ENCODE assay signal across 8 cellular contexts in the genomic region with DNA sequence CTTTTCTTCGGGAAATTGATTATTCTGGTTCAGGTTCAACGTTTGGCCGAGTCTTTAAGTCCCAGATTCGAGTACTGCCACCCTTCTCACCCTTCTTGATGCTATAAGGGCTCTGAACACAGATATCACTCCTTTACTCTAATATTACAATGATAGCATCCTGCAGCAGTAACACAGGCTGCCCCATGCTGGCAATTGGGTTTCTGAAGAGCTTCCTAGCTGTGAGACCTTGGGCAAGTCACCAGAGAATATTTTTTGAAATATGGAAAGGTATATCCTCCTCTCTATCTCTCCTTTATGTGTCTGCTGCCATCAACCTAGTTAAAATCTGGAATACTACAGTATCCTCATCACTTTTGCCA. TPM values are rescaled to one million over a fixed set of nuclear protein-coding genes. Genes with fewer than 3 reads are reported as not detected.
A peak's percentile ranks its signal among the peaks of the same experiment; 100 is the strongest.
DNase-seq lines count a peak whose midpoint lies in the region; ATAC-seq and TF ChIP-seq lines count a peak whose summit lies in the region.

No MANE protein-coding gene starts in this region.

- BruUV-seq in MCF 10A (replicated peaks; lab: Mats Ljungman, UMichigan) = no TSS peak

- peak overlapping the region; percentile 93 for H2AFZ ChIP-seq in parathyroid adenoma

- H3K27ac ChIP-seq in breast epithelium (no peak overlapping the region), colonic mucosa (no peak overlapping the region), parathyroid adenoma (no peak overlapping the region)

- TF ChIP-seq CTCF in breast epithelium (IDR thresholded peaks at IDR 0.05) = no peak
- no peak for TF ChIP-seq CTCF in MCF 10A (IDR thresholded peaks at IDR 0.05; ENCODE audit: unreplicated experiment)
- no peak for TF ChIP-seq CTCF in colonic mucosa (IDR thresholded peaks at IDR 0.05)
- TF ChIP-seq CTCF in parathyroid adenoma (IDR thresholded peaks at IDR 0.05) = no peak

- H3K4me3 Mint-ChIP-seq in MCF 10A (ENCODE audit: unreplicated experiment) = no peak overlapping the region

- no peaks in the 10 kb centered on the region for H3K79me2 ChIP-seq in parathyroid adenoma

- H3K4me3 ChIP-seq in breast epithelium (peak overlapping the region; percentile 57 to 74 (median 65)), colonic mucosa (peak overlapping the region; percentile 58), parathyroid adenoma (ENCODE audit: low read depth, low read length) (peak overlapping the region; percentile 57)

- CTCF ChIA-PET in MCF 10A (lab: Yijun Ruan, JAX) = no interaction called here

- H3K36me3 Mint-ChIP-seq in MCF 10A (ENCODE audit: insufficient read depth, unreplicated experiment) = no peaks in the 10 kb centered on the region

- peak overlapping the region; percentile 59 for H3K4me2 ChIP-seq in parathyroid adenoma (ENCODE audit: low read length)

- POLR2A ChIA-PET in MCF 10A (lab: Yijun Ruan, JAX) = no interaction called here

- intact Hi-C loops in breast epithelium (cut with DNase I; ENCODE audit: low total_unique reads) (no loop called here), MCF 10A (cut with micrococcal nuclease) (no loop called here), colonic mucosa (cut with DNase I) (no loop called here)

- H3K4me1 ChIP-seq in breast epithelium = no peaks in the 10 kb centered on the region
- no peaks in the 10 kb centered on the region for H3K4me1 ChIP-seq in colonic mucosa
- no peaks in the 10 kb centered on the region for H3K4me1 ChIP-seq in parathyroid adenoma

- no peaks in the 10 kb centered on the region for H3K27me3 Mint-ChIP-seq in MCF 10A (ENCODE audit: insufficient read depth, unreplicated experiment)

- ATAC-seq in HG03280 (IDR thresholded peaks at IDR 0.05; ENCODE audit: unreplicated experiment) = peak; percentile 32

- no peaks in the 10 kb centered on the region for H3K9me3 ChIP-seq in breast epithelium
- no peaks in the 10 kb centered on the region for H3K9me3 ChIP-seq in colonic mucosa
- no peaks in the 10 kb centered on the region for H3K9me3 ChIP-seq in parathyroid adenoma (ENCODE audit: control insufficient read depth, low read length)

- DNase-seq in breast epithelium (ENCODE audit: low spot score in 2 of 2) = no peak
- DNase-seq in MCF 10A (ENCODE audit: unreplicated experiment) = no peak
- DNase-seq in colonic mucosa = no peak
- DNase-seq in NK-92 treated with Interleukin-12 subunit alpha and Interleukin-12 subunit beta, amount 100 ng/mL, for 24 hours (lab: John Stamatoyannopoulos, UW) = no peak
- no peak for DNase-seq in activated CD4-positive, alpha-beta T cell treated with anti-CD3 and anti-CD28 coated beads, Interleukin-2, amount 50 U/mL, for 4 hours
- no peak for DNase-seq in COLO829 (ENCODE audit: low spot score)

- no peak overlapping the region for H3K27ac Mint-ChIP-seq in MCF 10A (ENCODE audit: low read depth, unreplicated experiment)

- no peaks in the 10 kb centered on the region for H3K36me3 ChIP-seq in breast epithelium
- H3K36me3 ChIP-seq in colonic mucosa = no peaks in the 10 kb centered on the region
- H3K36me3 ChIP-seq in parathyroid adenoma (ENCODE audit: control insufficient read depth, insufficient read depth, low read length) = no peaks in the 10 kb centered on the region

- H3K9ac ChIP-seq in colonic mucosa (ENCODE audit: low read depth in 2 of 2, low read length in 2 of 2) = peak overlapping the region in 1 of 2 donors; percentile 68
- H3K9ac ChIP-seq in parathyroid adenoma = no peak overlapping the region

- peaks cover 30% of the 10 kb centered on the region for H3K9me3 Mint-ChIP-seq in MCF 10A (ENCODE audit: unreplicated experiment)

- H3K27me3 ChIP-seq in breast epithelium (peaks cover 0 to 7% of the 10 kb centered on the region in 2 donors), colonic mucosa (no peaks in the 10 kb centered on the region), parathyroid adenoma (ENCODE audit: control insufficient read depth, insufficient read depth, low read length) (no peaks in the 10 kb centered on the region)

- no peaks in the 10 kb centered on the region for H3K4me1 Mint-ChIP-seq in MCF 10A (ENCODE audit: insufficient read depth, unreplicated experiment)

- TF ChIP-seq POLR2A in breast epithelium (IDR thresholded peaks at IDR 0.05) = no peak

RNA-seq across cellular contexts. Expression of gene MTMR8, which starts 0.3 kb away (rescaled TPM):
- 1 to 10 TPM in 2 of 3 donors, under 1 TPM in 1; 0.96 to 3.6 (median 2.2) TPM for total RNA-seq in breast epithelium
- total RNA-seq in MCF 10A (2022) = not detected in 2 replicates
- 1 to 10 TPM; 5.8 to 6.9 TPM for total RNA-seq in colonic mucosa
